ENCODE assay signal across 2 cellular contexts in genomic region chr2:159711562-159712193, GRCh38.
TF ChIP-seq lines count a peak whose summit lies in the region.

No MANE protein-coding gene starts in this region.

TF ChIP-seq in HEK293, 187 proteins besides CTCF, POLR2A, EP300 and RAD21 (continued from another document and continues in another):
- TF ChIP-seq ZNF558 (tag by site-specific recombination; IDR thresholded peaks at IDR 0.05): 0 out of 2 replicates have a peak, but pooled peaks have one; percentile 13
- TF ChIP-seq ZNF549 (tag by site-specific recombination; IDR thresholded peaks at IDR 0.05): no peak
- TF ChIP-seq KLF7 (tag by site-specific recombination; IDR thresholded peaks at IDR 0.05; ENCODE audit: borderline replicate concordance): no peak
- 0 out of 2 replicates have a peak, but pooled peaks have one; percentile 28 for TF ChIP-seq ZNF366 (tag by site-specific recombination; conservative IDR thresholded peaks at IDR 0.05)
- no peak for TF ChIP-seq KLF9 (tag by site-specific recombination; IDR thresholded peaks at IDR 0.05; ENCODE audit: low read depth)
- TF ChIP-seq ZSCAN4 (tag by site-specific recombination; IDR thresholded peaks at IDR 0.05): no peak
- no peak for TF ChIP-seq HIC1 (tag by site-specific recombination; IDR thresholded peaks at IDR 0.05)
- TF ChIP-seq ZNF404 (tag by site-specific recombination; IDR thresholded peaks at IDR 0.05): no peak
- no peak for TF ChIP-seq ZNF785 (tag by site-specific recombination; IDR thresholded peaks at IDR 0.05)
- TF ChIP-seq YY2 (tag by site-specific recombination; IDR thresholded peaks at IDR 0.05): no peak
- TF ChIP-seq ZNF707 (tag by site-specific recombination; IDR thresholded peaks at IDR 0.05): no peak
- TF ChIP-seq ZEB2 (tag by site-specific recombination; IDR thresholded peaks at IDR 0.05): no peak
- no peak for TF ChIP-seq ZNF302 (tag by site-specific recombination; IDR thresholded peaks at IDR 0.05; ENCODE audit: low read depth)
- TF ChIP-seq ZNF423 (tag by site-specific recombination; IDR thresholded peaks at IDR 0.05): no peak
- TF ChIP-seq ZSCAN5A (tag by site-specific recombination; IDR thresholded peaks at IDR 0.05): no peak
- TF ChIP-seq ZBTB8A (tag by site-specific recombination; IDR thresholded peaks at IDR 0.05): peak; percentile 98; the same call in 1 of the 2 replicates
- no peak for TF ChIP-seq ZNF223 (tag by site-specific recombination; IDR thresholded peaks at IDR 0.05)
- no peak for TF ChIP-seq ZNF629 (tag by site-specific recombination; IDR thresholded peaks at IDR 0.05)
- TF ChIP-seq ZNF391 (tag by site-specific recombination; IDR thresholded peaks at IDR 0.05; ENCODE audit: borderline replicate concordance, low read depth): no peak
- TF ChIP-seq TCF7L2 (IDR thresholded peaks at IDR 0.05; ENCODE audit: borderline replicate concordance, low read depth, low read length): no peak
- no peak for TF ChIP-seq ZNF704 (tag by site-specific recombination; IDR thresholded peaks at IDR 0.05)
- TF ChIP-seq EGR2 (tag by site-specific recombination; IDR thresholded peaks at IDR 0.05; ENCODE audit: low read depth): peak; percentile 45; the same call in 1 of the 2 replicates
- TF ChIP-seq PRDM1 (tag by site-specific recombination; IDR thresholded peaks at IDR 0.05): peak; percentile 34; the same call in 1 of the 2 replicates
- no peak for TF ChIP-seq ZNF585B (tag by site-specific recombination; IDR thresholded peaks at IDR 0.05)
- TF ChIP-seq ZNF654 (tag by site-specific recombination; IDR thresholded peaks at IDR 0.05; ENCODE audit: low read depth): no peak
- peak; percentile 24; the same call in 1 of the 2 replicates for TF ChIP-seq PRDM6 (tag by site-specific recombination; IDR thresholded peaks at IDR 0.05)

TF ChIP-seq in K562, 482 proteins besides CTCF, POLR2A, EP300 and RAD21 (continued from another document and continues in another):
- TF ChIP-seq MLLT1 (IDR thresholded peaks at IDR 0.05) (0 out of 4 replicates have a peak, but pooled peaks have one; percentile 21 to 26), RBM14 (IDR thresholded peaks at IDR 0.05; ENCODE audit: borderline replicate concordance, insufficient read depth, low read depth, low read length) (no peak), GMEB1 (CRISPR knock-in tag; IDR thresholded peaks at IDR 0.05) (no peak), ZNF134 (CRISPR knock-in tag; conservative IDR thresholded peaks at IDR 0.05) (no peak), ZBED1 (IDR thresholded peaks at IDR 0.05) (no peak), ZNF347 (CRISPR knock-in tag; IDR thresholded peaks at IDR 0.05; ENCODE audit: low read depth) (no peak), ZBTB11 (CRISPR knock-in tag; IDR thresholded peaks at IDR 0.05) (peak in 1 of 3 experiments; percentile 31; a peak in 1 of 6 replicates), MNT (conservative IDR thresholded peaks at IDR 0.05) (peak in 1 of 2 experiments; percentile 9; a peak in 1 of 4 replicates), FOXK2 (conservative IDR thresholded peaks at IDR 0.05 in 1 of 2, IDR thresholded peaks at IDR 0.05 in 1 of 2; ENCODE audit: low read depth in 2 of 2) (peak in 1 of 2 experiments; percentile 40; a peak in 1 of 4 replicates), ZNF395 (CRISPR knock-in tag; IDR thresholded peaks at IDR 0.05) (no peak), HMGXB4 (CRISPR knock-in tag; IDR thresholded peaks at IDR 0.05) (no peak), SMARCE1 (IDR thresholded peaks at IDR 0.05) (peak; percentile 39; the same call in 1 of the 2 replicates), ZBTB40 (IDR thresholded peaks at IDR 0.05) (peak; percentile 69), ZBTB40 (CRISPR knock-in tag; IDR thresholded peaks at IDR 0.05) (no peak), TCF7L2 (IDR thresholded peaks at IDR 0.05; ENCODE audit: low read depth, low read length) (no peak), MAFK (IDR thresholded peaks at IDR 0.05; ENCODE audit: low read length) (no peak), KLF16 (IDR thresholded peaks at IDR 0.05) (no peak), MAFG (tag; conservative IDR thresholded peaks at IDR 0.05) (no peak), NUFIP1 (IDR thresholded peaks at IDR 0.05; ENCODE audit: partially characterized antibody) (no peak), ZNF408 (CRISPR knock-in tag; IDR thresholded peaks at IDR 0.05; ENCODE audit: low read depth) (no peak)
